19 cellular contexts compared by ENCODE assay signal in genomic region chr21:29261555-29262540, GRCh38. TPM values are rescaled to one million over a fixed set of nuclear protein-coding genes. Genes with fewer than 3 reads are reported as not detected.
DNase-seq lines count a peak whose midpoint lies in the region; ATAC-seq and TF ChIP-seq lines count a peak whose summit lies in the region.
"Had no signal": no experiment of that assay in that cellular context is flagged by ENCODE, and none has a peak within 500 bp of the region (broad histone marks: within the 10 kb centered on the region; RNA-seq: fewer than 3 reads in every experiment).

No MANE protein-coding gene starts in this region.

- H2BK12ac ChIP-seq in trophoblast cell (ENCODE audit: low read length) = no peak overlapping the region

- DNase-seq in ELR (ENCODE audit: low read depth) (peak; percentile 75), NCI-H69 (lab: John Stamatoyannopoulos, UW) (peak; percentile 25), epithelial cell of esophagus (ENCODE audit: low read depth) (peak; percentile 96), trophoblast cell (peak; percentile 68 to 82), left colon (no peak), caudate nucleus (lab: John Stamatoyannopoulos, UW) (no peak), GM19240 (ENCODE audit: insufficient read length, low spot score) (no peak)
- no peak for DNase-seq in stimulated activated CD4-positive, alpha-beta T cell treated with anti-CD3 and anti-CD28 coated beads, Interleukin-12 subunit alpha, Interleukin-12 subunit beta, amount 100 ng/mL, for 4 hours
- DNase-seq: CD8-positive, alpha-beta memory T cell; DMS79 treated with DMSO at 0.1 percent for 48 hours; GF-D8; NCI-H1417 treated with DMSO at 0.1 percent for 48 hours; NCI-H1930; NCI-H446 treated with DMSO at 0.1 percent for 48 hours; NCI-H82; Right ventricle myocardium superior had no signal

- no CpG with 5 or more reads among the region's 7 CpGs for WGBS in trophoblast cell (ENCODE audit: extremely low coverage, insufficient coverage, insufficient read length)

- no peak for ATAC-seq in left colon
- ATAC-seq: GM23338 had no signal

- H2BK120ac ChIP-seq in trophoblast cell (ENCODE audit: insufficient read depth, low read length, poor library complexity) = peak overlapping the region; percentile 22

- TF ChIP-seq CTCF in epithelial cell of esophagus (IDR thresholded peaks at IDR 0.05; ENCODE audit: insufficient read depth, low read depth, low read length, missing control alignments) = no peak

- H2BK5ac ChIP-seq in trophoblast cell (ENCODE audit: low read depth, low read length, poor library complexity) = no peak overlapping the region

- no peaks in the 10 kb centered on the region for H3K27me3 ChIP-seq in trophoblast cell (ENCODE audit: insufficient read depth, low read length)
- H3K27me3 ChIP-seq: BLaER1 treated with 17β-estradiol and CSF1 and Interleukin-3, amounts not matched to agents 10 nM and 100 nM had no signal

- no peak overlapping the region for H4K8ac ChIP-seq in trophoblast cell (ENCODE audit: low read depth, low read length)

- H3K27ac ChIP-seq in trophoblast cell (ENCODE audit: low read depth, low read length) (peak overlapping the region; percentile 67), caudate nucleus (ENCODE audit: low read depth, low read length) (no peak overlapping the region)
- H3K27ac ChIP-seq: BLaER1 treated with 17β-estradiol and CSF1 and Interleukin-3, amounts not matched to agents 10 nM and 100 nM; SK-N-MC had no signal

- no peaks in the 10 kb centered on the region for H3K79me2 ChIP-seq in trophoblast cell (ENCODE audit: control insufficient read depth, insufficient read depth, low read length, poor library complexity)

- H3K79me1 ChIP-seq in trophoblast cell (ENCODE audit: low read length) = peaks cover 9% of the 10 kb centered on the region

- no peaks in the 10 kb centered on the region for H3K9me3 ChIP-seq in trophoblast cell (ENCODE audit: insufficient read depth, low read depth, low read length)
- H3K9me3 ChIP-seq: BLaER1 treated with 17β-estradiol and CSF1 and Interleukin-3, amounts not matched to agents 10 nM and 100 nM had no signal

- H3K4me2 ChIP-seq in trophoblast cell (ENCODE audit: low read length) = no peak overlapping the region
- H3K4me2 ChIP-seq: BLaER1 treated with 17β-estradiol and CSF1 and Interleukin-3, amounts not matched to agents 10 nM and 100 nM; GM23338 had no signal

- no peak overlapping the region for H4K91ac ChIP-seq in trophoblast cell (ENCODE audit: low read depth, low read length)

- no peaks in the 10 kb centered on the region for H3K36me3 ChIP-seq in trophoblast cell (ENCODE audit: control insufficient read depth in 1 of 2, insufficient read depth in 2 of 2, low read length in 2 of 2)
- H3K36me3 ChIP-seq: BLaER1 treated with 17β-estradiol and CSF1 and Interleukin-3, amounts not matched to agents 10 nM and 100 nM had no signal

- no peak overlapping the region for H3K23ac ChIP-seq in trophoblast cell (ENCODE audit: low read length)

- no peak overlapping the region for H3K18ac ChIP-seq in trophoblast cell (ENCODE audit: low read length)

- no peak overlapping the region for H3K14ac ChIP-seq in trophoblast cell (ENCODE audit: low read length)

- intact Hi-C loops in left colon (cut with DNase I, micrococcal nuclease) = no loop called here

- no peak overlapping the region for H4K12ac ChIP-seq in trophoblast cell (ENCODE audit: low read depth, low read length)

- no peak overlapping the region for H2AK5ac ChIP-seq in trophoblast cell (ENCODE audit: low read length)

- no peak overlapping the region for H3K4me3 ChIP-seq in epithelial cell of esophagus (ENCODE audit: low read length)
- no peak overlapping the region for H3K4me3 ChIP-seq in trophoblast cell (ENCODE audit: low read depth, low read length)
- H3K4me3 ChIP-seq: BLaER1 treated with 17β-estradiol and CSF1 and Interleukin-3, amounts not matched to agents 10 nM and 100 nM; GM23338; SK-N-MC had no signal

- peaks cover 2 to 13% of the 10 kb centered on the region in 2 experiments for H3K4me1 ChIP-seq in trophoblast cell (ENCODE audit: control insufficient read depth in 1 of 2, insufficient read depth in 2 of 2, low read length in 2 of 2)

- H3K4ac ChIP-seq in trophoblast cell (ENCODE audit: low read depth, low read length) = no peak overlapping the region

- no peak overlapping the region for H2AFZ ChIP-seq in trophoblast cell (ENCODE audit: insufficient read depth, low read length, poor library complexity)
- H2AFZ ChIP-seq: GM23338 had no signal

- H3K9ac ChIP-seq in trophoblast cell (ENCODE audit: low read length) = no peak overlapping the region
- H3K9ac ChIP-seq: BLaER1 treated with 17β-estradiol and CSF1 and Interleukin-3, amounts not matched to agents 10 nM and 100 nM had no signal

RNA-seq across cellular contexts. Expression of gene BACH1, which starts 36.9 kb away (rescaled TPM):
- 72.6 and 72.7 TPM in 2 replicates for polyA plus RNA-seq in trophoblast cell (2013)
- total RNA-seq in left colon = 10 to 100 TPM; 38.5 to 63.8 TPM

Comparison
In these comparisons a context has a peak if more than half of its experiments do, and no peak if none do; other contexts are left out.
1. DNase-seq: peak in ELR (single experiment), NCI-H69 (single experiment), epithelial cell of esophagus (single experiment) and trophoblast cell (2 of 2); none in left colon (0 of 2), caudate nucleus (0 of 61), GM19240 (single experiment) and stimulated activated CD4-positive, alpha-beta T cell treated with anti-CD3 and anti-CD28 coated beads, Interleukin-12 subunit alpha, Interleukin-12 subunit beta, amount 100 ng/mL, for 4 hours (single experiment).